Comparison of ENCODE assay signal across 16 cellular contexts in the genomic region with DNA sequence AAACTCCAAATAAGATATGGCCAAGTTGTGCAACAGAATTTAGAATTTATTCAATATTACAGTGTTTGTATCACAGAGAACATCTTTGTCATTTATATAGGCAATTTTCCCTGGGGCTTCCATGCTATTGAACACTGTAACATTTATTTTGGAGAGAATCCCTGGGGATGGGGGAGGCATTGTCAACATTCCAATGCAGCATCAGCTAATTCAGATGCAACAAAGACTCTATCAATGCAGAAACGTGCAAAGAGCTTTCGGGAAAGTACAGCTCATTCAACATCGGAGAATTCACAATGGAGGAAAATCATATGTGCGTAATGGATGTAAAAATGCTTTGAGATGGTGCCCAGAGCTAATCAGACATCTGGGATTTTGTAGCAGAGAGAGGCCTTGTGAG. TPM values are rescaled to one million over a fixed set of nuclear protein-coding genes. Genes with fewer than 3 reads are reported as not detected.
DNase-seq lines count a peak whose midpoint lies in the region; TF ChIP-seq lines count a peak whose summit lies in the region.
"Had no signal": no experiment of that assay in that cellular context is flagged by ENCODE, and none has a peak within 500 bp of the region (broad histone marks: within the 10 kb centered on the region; RNA-seq: fewer than 3 reads in every experiment).

No MANE protein-coding gene starts in this region.

- H2BK12ac ChIP-seq in H9 (ENCODE audit: insufficient read length, low read depth, low read length), result no peak overlapping the region

- no peak overlapping the region for H3T11ph ChIP-seq in H9 (ENCODE audit: low read length)

- H4K20me1 ChIP-seq in H9 (ENCODE audit: control insufficient read depth, insufficient read depth, insufficient read length), result no peaks in the 10 kb centered on the region
- H4K20me1 ChIP-seq: BLaER1 treated with 17β-estradiol and CSF1 and Interleukin-3, amounts not matched to agents 10 nM and 100 nM had no signal

- H4K5ac ChIP-seq in H9 (ENCODE audit: insufficient read length, low read depth, low read length), result no peak overlapping the region

- H3K9me3 Mint-ChIP-seq in H9 (peaks cover 3% of the 10 kb centered on the region in 2 experiments; a peak in 2 of 5 replicates), brain (peaks cover 0 to 3% (median 2%) of the 10 kb centered on the region in 5 experiments)
- H3K9me3 Mint-ChIP-seq: CD8-positive, alpha-beta memory T cell had no signal

- H3K9ac ChIP-seq in H9 (ENCODE audit: extremely low read depth, insufficient read length, low read length), result no peak overlapping the region
- no peak overlapping the region for H3K9ac ChIP-seq in iPS-18a (ENCODE audit: low read length)
- H3K9ac ChIP-seq: BLaER1 treated with 17β-estradiol and CSF1 and Interleukin-3, amounts not matched to agents 10 nM and 100 nM had no signal

- H3K4me1 Mint-ChIP-seq in H9 (peaks cover 12 to 14% of the 10 kb centered on the region in 2 experiments), brain (peaks cover 18% of the 10 kb centered on the region)
- H3K4me1 Mint-ChIP-seq: CD8-positive, alpha-beta memory T cell had no signal

- no peak overlapping the region for H3K14ac ChIP-seq in H9 (ENCODE audit: insufficient read depth, low read length)

- H3K9me3 ChIP-seq in H9 (ENCODE audit: control insufficient read depth, low read depth, low read length) (no peaks in the 10 kb centered on the region), iPS-18a (ENCODE audit: control insufficient read depth, low read depth, low read length) (no peaks in the 10 kb centered on the region)
- H3K9me3 ChIP-seq: A549; BLaER1 treated with 17β-estradiol and CSF1 and Interleukin-3, amounts not matched to agents 10 nM and 100 nM; Peyer's patch had no signal

- no CpG with 5 or more reads among the region's 4 CpGs for WGBS in H9 (ENCODE audit: extremely low coverage, insufficient read length, low lambda C conversion rate)

- no peaks in the 10 kb centered on the region for H3K36me3 ChIP-seq in iPS-18a (ENCODE audit: control insufficient read depth, low read depth, low read length)
- H3K36me3 ChIP-seq: BLaER1 treated with 17β-estradiol and CSF1 and Interleukin-3, amounts not matched to agents 10 nM and 100 nM; Peyer's patch had no signal

- no peak overlapping the region for H3K23ac ChIP-seq in H9 (ENCODE audit: insufficient read length, low read depth, low read length)

- H3K4me3 Mint-ChIP-seq in H9 (no peak overlapping the region), brain (peak overlapping the region in 2 of 5 experiments; percentile 0 to 33)
- H3K4me3 Mint-ChIP-seq: CD8-positive, alpha-beta memory T cell had no signal

- H3K27ac Mint-ChIP-seq in H9 (peak overlapping the region in 2 of 3 experiments; percentile 1 to 22; a peak in 2 of 7 replicates), brain (peak overlapping the region in 4 of 5 experiments; percentile 3 to 72 (median 19))
- H3K27ac Mint-ChIP-seq: CD8-positive, alpha-beta memory T cell had no signal

- no peak overlapping the region for H3K4me2 ChIP-seq in H9 (ENCODE audit: insufficient read depth, insufficient read length, low read length)
- H3K4me2 ChIP-seq: A549; BLaER1 treated with 17β-estradiol and CSF1 and Interleukin-3, amounts not matched to agents 10 nM and 100 nM had no signal

- no peaks in the 10 kb centered on the region for H3K27me3 ChIP-seq in H9 (ENCODE audit: insufficient read depth, low read length)
- H3K27me3 ChIP-seq in iPS-18a (ENCODE audit: control insufficient read depth, insufficient read depth, low read length), result no peaks in the 10 kb centered on the region
- H3K27me3 ChIP-seq: BLaER1 treated with 17β-estradiol and CSF1 and Interleukin-3, amounts not matched to agents 10 nM and 100 nM; Peyer's patch had no signal

- H3K18ac ChIP-seq in H9 (ENCODE audit: insufficient read length, low read depth, low read length), result no peak overlapping the region

- no peaks in the 10 kb centered on the region for H3K23me2 ChIP-seq in H9 (ENCODE audit: insufficient read length, low read depth, low read length, poor library complexity, severe bottlenecking)

- no peak overlapping the region for H2AK5ac ChIP-seq in H9 (ENCODE audit: insufficient read length, low read length)

- H4K8ac ChIP-seq in H9 (replicated peaks; ENCODE audit: insufficient read length, low read depth, low read length), result no peak overlapping the region

- H3K79me2 ChIP-seq in H9 (ENCODE audit: insufficient read depth, low read length), result no peaks in the 10 kb centered on the region

- no peak overlapping the region for H4K91ac ChIP-seq in H9 (ENCODE audit: insufficient read length, low read depth, low read length)

- H3K36me3 Mint-ChIP-seq in H9 (ENCODE audit: insufficient read depth in 1 of 3, low read depth in 3 of 3) (no peaks in the 10 kb centered on the region), brain (no peaks in the 10 kb centered on the region)
- H3K36me3 Mint-ChIP-seq: CD8-positive, alpha-beta memory T cell had no signal

- H3K4me1 ChIP-seq in H9 (ENCODE audit: insufficient read depth, low read length) (peaks cover 8% of the 10 kb centered on the region), iPS-18a (ENCODE audit: control insufficient read depth, low read depth, low read length) (peaks cover 14% of the 10 kb centered on the region)
- H3K4me1 ChIP-seq: A549, Peyer's patch had no signal

- H3K4ac ChIP-seq in H9 (ENCODE audit: low read depth, low read length), result no peak overlapping the region

- no peak for DNase-seq in H9
- DNase-seq in substantia nigra (lab: John Stamatoyannopoulos, UW), result no peak
- DNase-seq in activated T-cell treated with anti-CD3 and anti-CD28 coated beads, Interleukin-2, amount 50 U/mL, for 1 hour, result no peak
- DNase-seq in NCI-H446 (lab: John Stamatoyannopoulos, UW), result no peak
- DNase-seq in DMS79 (lab: John Stamatoyannopoulos, UW), result no peak
- DNase-seq: CD8-positive, alpha-beta memory T cell; NCI-H1105; NCI-H2081; NK-92 treated with Interleukin-12 subunit alpha and Interleukin-12 subunit beta, amount 100 ng/mL, for 24 hours; Peyer's patch had no signal

- H2BK120ac ChIP-seq in H9 (ENCODE audit: low read depth, low read length, poor library complexity, severe bottlenecking), result no peak overlapping the region

- H3K27ac ChIP-seq in H9 (ENCODE audit: insufficient read length, low read depth, low read length) (no peak overlapping the region), iPS-18a (ENCODE audit: low read length) (no peak overlapping the region), substantia nigra (ENCODE audit: low read depth, low read length, poor library complexity, severe bottlenecking) (peak overlapping the region; percentile 6)
- H3K27ac ChIP-seq: A549; BLaER1 treated with 17β-estradiol and CSF1 and Interleukin-3, amounts not matched to agents 10 nM and 100 nM; Peyer's patch; SK-N-MC had no signal

- TF ChIP-seq CTCF in H9 (conservative IDR thresholded peaks at IDR 0.05), result no peak
- no peak for TF ChIP-seq CTCF in brain (conservative IDR thresholded peaks at IDR 0.05)

- no peak overlapping the region for H2BK20ac ChIP-seq in H9 (ENCODE audit: low read depth, low read length, poor library complexity, severe bottlenecking)

- H3K27me3 Mint-ChIP-seq in H9 (ENCODE audit: low read depth) (no peaks in the 10 kb centered on the region; the same call in 1 of the 2 replicates), brain (peaks cover 2% of the 10 kb centered on the region)

- no peaks in the 10 kb centered on the region for H3K79me1 ChIP-seq in H9 (ENCODE audit: insufficient read depth, low read depth, low read length, poor library complexity, severe bottlenecking)

- peak overlapping the region; percentile 3 for H3K4me3 ChIP-seq in iPS-18a (ENCODE audit: low read length)
- H3K4me3 ChIP-seq: A549; BLaER1 treated with 17β-estradiol and CSF1 and Interleukin-3, amounts not matched to agents 10 nM and 100 nM; K562; Peyer's patch; SK-N-MC had no signal

- H2BK15ac ChIP-seq in H9 (ENCODE audit: low read depth, low read length), result no peak overlapping the region

- no peak overlapping the region for H2BK5ac ChIP-seq in H9 (ENCODE audit: insufficient read length, low read length)

- H2AFZ ChIP-seq in H9 (ENCODE audit: low read length), result no peak overlapping the region

- H3K56ac ChIP-seq in H9 (ENCODE audit: insufficient read length, low read depth, low read length), result no peak overlapping the region

RNA-seq across cellular contexts. Expression of a gene that starts 28.2 kb away (rescaled TPM):
- 121 and 124 TPM in 2 replicates for total RNA-seq in H9 (2021)
- polyA plus RNA-seq in brain (ENCODE audit: insufficient read depth, low read depth, low replicate concordance), result 326 TPM

RNA-seq across cellular contexts. Expression of a gene that starts 35.5 kb away (rescaled TPM):
- 9.7 and 11.4 TPM in 2 replicates for total RNA-seq in H9 (2021)
- 4.6 TPM for polyA plus RNA-seq in brain (ENCODE audit: insufficient read depth, low read depth, low replicate concordance)

RNA-seq across cellular contexts. Expression of a gene that starts 48.5 kb away (rescaled TPM):
- total RNA-seq in H9 (2021), result 19.8 and 21.3 TPM in 2 replicates
- 89.1 TPM for polyA plus RNA-seq in brain (ENCODE audit: insufficient read depth, low read depth, low replicate concordance)

RNA-seq across cellular contexts. Expression of a gene that starts 55.2 kb away (rescaled TPM):
- 52.7 and 53.4 TPM in 2 replicates for total RNA-seq in H9 (2021)
- 118 TPM for polyA plus RNA-seq in brain (ENCODE audit: insufficient read depth, low read depth, low replicate concordance)

RNA-seq across cellular contexts. Expression of a gene that starts 55.7 kb away (rescaled TPM):
- total RNA-seq in H9 (2021), result 70.5 and 74.5 TPM in 2 replicates
- 73.5 TPM for polyA plus RNA-seq in brain (ENCODE audit: insufficient read depth, low read depth, low replicate concordance)
